ENCODE assay signal across 17 cellular contexts in genomic region chr1:184840596-184840995, GRCh38.
DNase-seq lines count a peak whose midpoint lies in the region; ATAC-seq and TF ChIP-seq lines count a peak whose summit lies in the region.
"Had no signal": no experiment of that assay in that cellular context is flagged by ENCODE, and none has a peak within 500 bp of the region (broad histone marks: within the 10 kb centered on the region; RNA-seq: fewer than 3 reads in every experiment).

No MANE protein-coding gene starts in this region.

- H3K4me3 ChIP-seq in Peyer's patch: no peak overlapping the region
- no peak overlapping the region for H3K4me3 ChIP-seq in effector memory CD4-positive, alpha-beta T cell (ENCODE audit: insufficient read depth, low read depth, low read length, poor library complexity, severe bottlenecking)
- H3K4me3 ChIP-seq: adrenal gland, cardiac muscle cell, esophagus muscularis mucosa, K562 had no signal

- ATAC-seq in stimulated activated naive CD8-positive, alpha-beta T cell treated with anti-CD3 and anti-CD28 coated beads, Interleukin-15, amount 100 ng/mL, for 72 hours: peak; percentile 65
- no peak for ATAC-seq in GM21515 (IDR thresholded peaks at IDR 0.05; ENCODE audit: unreplicated experiment)
- ATAC-seq: K562, left ventricle myocardium superior, Right ventricle myocardium inferior had no signal

- peaks cover 23% of the 10 kb centered on the region for H3K4me1 Mint-ChIP-seq in stimulated activated naive CD8-positive, alpha-beta T cell treated with anti-CD3 and anti-CD28 coated beads, Interleukin-15, amount 100 ng/mL, for 72 hours

- no peak for TF ChIP-seq POLR2A in Peyer's patch (IDR thresholded peaks at IDR 0.05)

- no peaks in the 10 kb centered on the region for H3K9me3 ChIP-seq in Peyer's patch
- H3K9me3 ChIP-seq in effector memory CD4-positive, alpha-beta T cell (ENCODE audit: control insufficient read depth, low read length): no peaks in the 10 kb centered on the region
- H3K9me3 ChIP-seq: adrenal gland, esophagus muscularis mucosa had no signal

- H3K36me3 ChIP-seq in Peyer's patch: no peaks in the 10 kb centered on the region
- no peaks in the 10 kb centered on the region for H3K36me3 ChIP-seq in effector memory CD4-positive, alpha-beta T cell (ENCODE audit: control insufficient read depth, insufficient read depth, low read length)
- H3K36me3 ChIP-seq: adrenal gland, cardiac muscle cell, esophagus muscularis mucosa had no signal

- H3K27ac ChIP-seq in Peyer's patch: peak overlapping the region in 3 of 4 donors; percentile 2 to 45 (median 38)
- peak overlapping the region; percentile 66 for H3K27ac ChIP-seq in effector memory CD4-positive, alpha-beta T cell (ENCODE audit: insufficient read depth, low read length, poor library complexity, severe bottlenecking)
- H3K27ac ChIP-seq: adrenal gland, cardiac muscle cell had no signal

- H3K4me3 Mint-ChIP-seq in stimulated activated naive CD8-positive, alpha-beta T cell treated with anti-CD3 and anti-CD28 coated beads, Interleukin-15, amount 100 ng/mL, for 72 hours: no peak overlapping the region
- H3K4me3 Mint-ChIP-seq: activated B cell treated with CpG ODN at 0.5 μM for 24 hours, HFFc6 had no signal

- TF ChIP-seq CTCF in Peyer's patch (IDR thresholded peaks at IDR 0.05): no peak

- peaks cover 0 to 8% (median 0%) of the 10 kb centered on the region in 4 donors for H3K4me1 ChIP-seq in Peyer's patch
- peaks cover 26% of the 10 kb centered on the region for H3K4me1 ChIP-seq in effector memory CD4-positive, alpha-beta T cell (ENCODE audit: control insufficient read depth, insufficient read depth, low read length, poor library complexity, severe bottlenecking)

- peak; percentile 11 for DNase-seq in activated gamma-delta T cell treated with Interleukin-2 at 50 U/mL for 16 hours
- DNase-seq in activated gamma-delta T cell (lab: John Stamatoyannopoulos, UW): no peak
- no peak for DNase-seq in Peyer's patch
- peak; percentile 11 to 34 (median 32) for DNase-seq in effector memory CD4-positive, alpha-beta T cell
- no peak for DNase-seq in stimulated activated naive CD8-positive, alpha-beta T cell treated with anti-CD3 and anti-CD28 coated beads, Interleukin-15, amount 100 ng/mL, for 72 hours
- no peak for DNase-seq in SW 1271 (lab: John Stamatoyannopoulos, UW)
- DNase-seq: activated B cell treated with CpG ODN at 0.5 μM for 24 hours, adrenal gland, HFFc6, left ventricle myocardium superior, NCI-H1092, NCI-H526 treated with DMSO at 0.1 percent for 48 hours had no signal

- no peaks in the 10 kb centered on the region for H3K27me3 Mint-ChIP-seq in stimulated activated naive CD8-positive, alpha-beta T cell treated with anti-CD3 and anti-CD28 coated beads, Interleukin-15, amount 100 ng/mL, for 72 hours
- H3K27me3 Mint-ChIP-seq: activated B cell treated with CpG ODN at 0.5 μM for 24 hours had no signal

- H3K27me3 ChIP-seq in Peyer's patch: no peaks in the 10 kb centered on the region
- no peaks in the 10 kb centered on the region for H3K27me3 ChIP-seq in effector memory CD4-positive, alpha-beta T cell (replicated peaks; ENCODE audit: control insufficient read depth, insufficient read depth, low read length, poor library complexity, severe bottlenecking)
- H3K27me3 ChIP-seq: adrenal gland, cardiac muscle cell, esophagus muscularis mucosa had no signal

- H3K27ac Mint-ChIP-seq in stimulated activated naive CD8-positive, alpha-beta T cell treated with anti-CD3 and anti-CD28 coated beads, Interleukin-15, amount 100 ng/mL, for 72 hours: peak overlapping the region in 1 of 2 donors; percentile 44
- H3K27ac Mint-ChIP-seq: activated B cell treated with CpG ODN at 0.5 μM for 24 hours, HFFc6 had no signal

- no peaks in the 10 kb centered on the region for H3K9me3 Mint-ChIP-seq in stimulated activated naive CD8-positive, alpha-beta T cell treated with anti-CD3 and anti-CD28 coated beads, Interleukin-15, amount 100 ng/mL, for 72 hours
- H3K9me3 Mint-ChIP-seq: activated B cell treated with CpG ODN at 0.5 μM for 24 hours, HFFc6 had no signal

Comparison
In these comparisons a context has a peak if more than half of its experiments do, and no peak if none do; other contexts are left out.
1. DNase-seq: peak in activated gamma-delta T cell treated with Interleukin-2 at 50 U/mL for 16 hours (single experiment) and effector memory CD4-positive, alpha-beta T cell (3 of 3); none in activated gamma-delta T cell (single experiment), Peyer's patch (0 of 3), stimulated activated naive CD8-positive, alpha-beta T cell treated with anti-CD3 and anti-CD28 coated beads, Interleukin-15, amount 100 ng/mL, for 72 hours (0 of 2) and SW 1271 (0 of 2).